Comparison of ENCODE assay signal across 1 cellular context in the genomic region with DNA sequence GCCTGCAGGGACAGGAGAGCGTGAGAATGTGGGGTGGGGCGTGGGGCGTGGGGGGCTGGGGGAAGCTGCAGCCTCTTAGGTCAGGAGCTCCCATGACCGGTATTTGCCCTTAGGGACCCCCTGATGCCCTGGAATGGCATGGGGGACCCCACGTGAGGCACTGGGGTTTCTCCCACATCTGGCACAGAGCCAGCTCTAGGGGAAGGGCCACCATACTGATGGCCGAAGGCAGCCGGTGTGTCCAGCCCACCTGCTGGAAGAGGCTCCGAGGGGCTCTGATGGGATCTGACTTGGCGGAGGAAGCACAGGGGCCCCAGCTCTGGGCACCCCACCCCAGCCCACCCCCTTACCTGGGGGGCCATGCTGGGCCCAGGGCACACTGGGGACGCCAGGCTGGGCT.
TF ChIP-seq lines count a peak whose summit lies in the region.

No MANE protein-coding gene starts in this region.

TF ChIP-seq in K562, 482 proteins besides CTCF, POLR2A, EP300 and RAD21:
- TF ChIP-seq, protein P1, sequence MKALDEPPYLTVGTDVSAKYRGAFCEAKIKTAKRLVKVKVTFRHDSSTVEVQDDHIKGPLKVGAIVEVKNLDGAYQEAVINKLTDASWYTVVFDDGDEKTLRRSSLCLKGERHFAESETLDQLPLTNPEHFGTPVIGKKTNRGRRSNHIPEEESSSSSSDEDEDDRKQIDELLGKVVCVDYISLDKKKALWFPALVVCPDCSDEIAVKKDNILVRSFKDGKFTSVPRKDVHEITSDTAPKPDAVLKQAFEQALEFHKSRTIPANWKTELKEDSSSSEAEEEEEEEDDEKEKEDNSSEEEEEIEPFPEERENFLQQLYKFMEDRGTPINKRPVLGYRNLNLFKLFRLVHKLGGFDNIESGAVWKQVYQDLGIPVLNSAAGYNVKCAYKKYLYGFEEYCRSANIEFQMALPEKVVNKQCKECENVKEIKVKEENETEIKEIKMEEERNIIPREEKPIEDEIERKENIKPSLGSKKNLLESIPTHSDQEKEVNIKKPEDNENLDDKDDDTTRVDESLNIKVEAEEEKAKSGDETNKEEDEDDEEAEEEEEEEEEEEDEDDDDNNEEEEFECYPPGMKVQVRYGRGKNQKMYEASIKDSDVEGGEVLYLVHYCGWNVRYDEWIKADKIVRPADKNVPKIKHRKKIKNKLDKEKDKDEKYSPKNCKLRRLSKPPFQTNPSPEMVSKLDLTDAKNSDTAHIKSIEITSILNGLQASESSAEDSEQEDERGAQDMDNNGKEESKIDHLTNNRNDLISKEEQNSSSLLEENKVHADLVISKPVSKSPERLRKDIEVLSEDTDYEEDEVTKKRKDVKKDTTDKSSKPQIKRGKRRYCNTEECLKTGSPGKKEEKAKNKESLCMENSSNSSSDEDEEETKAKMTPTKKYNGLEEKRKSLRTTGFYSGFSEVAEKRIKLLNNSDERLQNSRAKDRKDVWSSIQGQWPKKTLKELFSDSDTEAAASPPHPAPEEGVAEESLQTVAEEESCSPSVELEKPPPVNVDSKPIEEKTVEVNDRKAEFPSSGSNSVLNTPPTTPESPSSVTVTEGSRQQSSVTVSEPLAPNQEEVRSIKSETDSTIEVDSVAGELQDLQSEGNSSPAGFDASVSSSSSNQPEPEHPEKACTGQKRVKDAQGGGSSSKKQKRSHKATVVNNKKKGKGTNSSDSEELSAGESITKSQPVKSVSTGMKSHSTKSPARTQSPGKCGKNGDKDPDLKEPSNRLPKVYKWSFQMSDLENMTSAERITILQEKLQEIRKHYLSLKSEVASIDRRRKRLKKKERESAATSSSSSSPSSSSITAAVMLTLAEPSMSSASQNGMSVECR (CRISPR knock-in tag; IDR thresholded peaks at IDR 0.05) = no peak
- no peak for TF ChIP-seq TCF3 (CRISPR knock-in tag; IDR thresholded peaks at IDR 0.05)
- peak; percentile 92 for TF ChIP-seq NFIC (IDR thresholded peaks at IDR 0.05)
- peak; percentile 48 for TF ChIP-seq NFIX (CRISPR knock-in tag; IDR thresholded peaks at IDR 0.05; ENCODE audit: low read depth)
- TF ChIP-seq RBM14 (IDR thresholded peaks at IDR 0.05; ENCODE audit: borderline replicate concordance, insufficient read depth, low read depth, low read length) = no peak
